8 cellular contexts compared by ENCODE assay signal in genomic region chr21:45288441-45288841, GRCh38. TPM values are rescaled to one million over a fixed set of nuclear protein-coding genes. Genes with fewer than 3 reads are reported as not detected.
DNase-seq lines count a peak whose midpoint lies in the region; ATAC-seq and TF ChIP-seq lines count a peak whose summit lies in the region.

No MANE protein-coding gene starts in this region.

- no peak for TF ChIP-seq CTCF in right atrium auricular region (IDR thresholded peaks at IDR 0.05)
- TF ChIP-seq CTCF in astrocyte of the spinal cord (IDR thresholded peaks at IDR 0.05; ENCODE audit: low read depth, low read length) = no peak

- H3K27me3 ChIP-seq in right atrium auricular region (no peaks in the 10 kb centered on the region), aorta (ENCODE audit: control insufficient read depth in 1 of 2, insufficient read depth in 2 of 2, low read length in 1 of 2) (no peaks in the 10 kb centered on the region)

- H3K4me1 ChIP-seq in right atrium auricular region (peaks cover 3 to 44% of the 10 kb centered on the region in 2 donors), aorta (ENCODE audit: control insufficient read depth in 1 of 2, insufficient read depth in 2 of 2, low read length in 2 of 2) (no peaks in the 10 kb centered on the region)

- ATAC-seq in aorta (ENCODE audit: low FRiP score) = no peak
- no peak for ATAC-seq in GM21381 (IDR thresholded peaks at IDR 0.05; ENCODE audit: unreplicated experiment)

- H3K4me3 ChIP-seq in right atrium auricular region = peak overlapping the region; percentile 80 to 96
- H3K4me3 ChIP-seq in astrocyte of the spinal cord (ENCODE audit: low read depth, low read length) = peak overlapping the region; percentile 81
- peak overlapping the region; percentile 3 to 46 for H3K4me3 ChIP-seq in aorta (ENCODE audit: low read length in 2 of 2)

- DNase-seq in right atrium auricular region (ENCODE audit: low spot score) = peak; percentile 56
- no peak for DNase-seq in cardiac septum (ENCODE audit: low spot score)
- no peak for DNase-seq in astrocyte of the spinal cord (ENCODE audit: low read depth, low spot score)
- DNase-seq in mesenteric fat pad (ENCODE audit: low spot score) = peak; percentile 86
- DNase-seq in aorta = peak in 1 of 2 donors; percentile 78
- DNase-seq in dermis blood vessel endothelial cell = no peak
- DNase-seq in HT-29 (ENCODE audit: low spot score) = no peak

- WGBS in aorta, 2 donors = 6 to 7% methylated on average over 21 to 34 of the region's 34 CpGs

- peak overlapping the region; percentile 83 to 87 for H3K27ac ChIP-seq in right atrium auricular region
- H3K27ac ChIP-seq in aorta (ENCODE audit: low read depth in 1 of 2, low read length in 2 of 2) = no peak overlapping the region

- H3K36me3 ChIP-seq in right atrium auricular region (peaks cover 27% of the 10 kb centered on the region), aorta (ENCODE audit: control insufficient read depth in 1 of 2, insufficient read depth in 2 of 2, low read length in 1 of 2) (peaks cover 0 to 2% of the 10 kb centered on the region in 2 donors)

- intact Hi-C loops in cardiac septum (cut with DNase I) = no loop called here
- intact Hi-C loops in aorta (cut with DNase I) = loop anchor here in 1 of 2 donors (10.0 kb wide), 1 partner anchor 144 kb away; no protein-coding TSS in a partner anchor

- H3K9me3 ChIP-seq in right atrium auricular region = no peaks in the 10 kb centered on the region
- H3K9me3 ChIP-seq in aorta (ENCODE audit: control insufficient read depth, low read length) = no peaks in the 10 kb centered on the region

- in situ Hi-C loops in astrocyte of the spinal cord (cut with HindIII; ENCODE audit: low sequenced_read_pairs) = no loop called here

RNA-seq across cellular contexts. Expression of gene POFUT2, which starts 0.7 kb away (rescaled TPM):
- total RNA-seq in right atrium auricular region = 10 to 100 TPM in 1 of 2 donors, 1 to 10 TPM in 1; 5.8 to 12.0 TPM
- total RNA-seq in cardiac septum = 20.1 TPM
- total RNA-seq in mesenteric fat pad = 29.6 TPM
- 10 to 100 TPM; 35.8 to 52.2 TPM for total RNA-seq in aorta
- polyA plus RNA-seq in aorta = 10 to 100 TPM; 12.6 to 49.1 TPM
- 19.4 and 31.0 TPM in 2 replicates for total RNA-seq in dermis blood vessel endothelial cell
- total RNA-seq in HT-29 (2014; rRNA removed; shearing (Covaris generic)) = 19.3 and 21.7 TPM in 2 replicates

Comparison
In these comparisons a context has a peak if more than half of its experiments do, and no peak if none do; other contexts are left out.
1. DNase-seq: peak in right atrium auricular region (single experiment) and mesenteric fat pad (single experiment); none in cardiac septum (single experiment), astrocyte of the spinal cord (single experiment), dermis blood vessel endothelial cell (single experiment) and HT-29 (single experiment).
2. H3K27ac ChIP-seq: peak in right atrium auricular region (2 of 2); none in aorta (0 of 2).
3. H3K4me3 ChIP-seq: peak in every context shown above with its lines; median percentile 88 in right atrium auricular region; 81 in astrocyte of the spinal cord; 24 in aorta.